In genomic region chr6:144151010-144151727, GRCh38 we compare ENCODE assay signal across 8 cellular contexts.
DNase-seq lines count a peak whose midpoint lies in the region; ATAC-seq and TF ChIP-seq lines count a peak whose summit lies in the region.

No MANE protein-coding gene starts in this region.

- H3K4me3 ChIP-seq in iPS-20b (ENCODE audit: low read length), result peak overlapping the region; percentile 80

- H3K9ac ChIP-seq in iPS-20b (ENCODE audit: low read depth, low read length), result no peak overlapping the region

- H3K27ac ChIP-seq in iPS-20b (ENCODE audit: low read length), result no peak overlapping the region

- H3K4me1 ChIP-seq in iPS-20b (ENCODE audit: insufficient read depth, low read length), result 0 out of 2 replicates have a peak, but pooled peaks cover 2% of the 10 kb centered on the region

- ATAC-seq in GM19043 (IDR thresholded peaks at IDR 0.05; ENCODE audit: low read depth, unreplicated experiment) (peak; percentile 56), HG03108 (IDR thresholded peaks at IDR 0.05; ENCODE audit: unreplicated experiment) (peak; percentile 49), SK-N-SH treated with all-trans-retinoic acid at 6 μM for 48 hours (peak; percentile 23; the same call in 2 of the 3 replicates)

- no peaks in the 10 kb centered on the region for H3K36me3 ChIP-seq in iPS-20b (ENCODE audit: insufficient read depth, low read depth, low read length)

- peaks cover 63% of the 10 kb centered on the region for H3K27me3 ChIP-seq in iPS-20b (ENCODE audit: insufficient read depth, low read length)

- peak; percentile 39 for DNase-seq in activated naive CD8-positive, alpha-beta T cell treated with anti-CD3 and anti-CD28 coated beads, Interleukin-2, amount 50 U/mL, for 16 hours (ENCODE audit: low read depth, low spot score)
- DNase-seq in stimulated activated CD4-positive, alpha-beta T cell treated with anti-CD3 and anti-CD28 coated beads, Interleukin-1b, Interleukin-23, amount 100 ng/mL, for 1 hour (ENCODE audit: low read depth in 2 of 2), result peak; percentile 6 to 24
- DNase-seq in NCI-H2029 (lab: John Stamatoyannopoulos, UW) (no peak), hepatic stellate cell (ENCODE audit: low spot score) (no peak)

- no peaks in the 10 kb centered on the region for H3K9me3 ChIP-seq in iPS-20b (ENCODE audit: insufficient read depth, low read depth, low read length)

TF ChIP-seq in SK-N-SH treated with all-trans-retinoic acid at 6 μM for 48 hours, 23 proteins besides CTCF, POLR2A, EP300 and RAD21:
- TF ChIP-seq SNAI2 (CRISPR knock-in tag; IDR thresholded peaks at IDR 0.05), result no peak
- no peak for TF ChIP-seq RARB (CRISPR knock-in tag; IDR thresholded peaks at IDR 0.05)
- no peak for TF ChIP-seq ZFP3 (CRISPR knock-in tag; IDR thresholded peaks at IDR 0.05)
- no peak for TF ChIP-seq GLIS3 (CRISPR knock-in tag; IDR thresholded peaks at IDR 0.05)
- no peak for TF ChIP-seq PPARA (CRISPR knock-in tag; IDR thresholded peaks at IDR 0.05; ENCODE audit: borderline replicate concordance)
- no peak for TF ChIP-seq ESRRG (CRISPR knock-in tag; IDR thresholded peaks at IDR 0.05)
- TF ChIP-seq TOX (CRISPR knock-in tag; IDR thresholded peaks at IDR 0.05; ENCODE audit: borderline replicate concordance), result no peak
- no peak for TF ChIP-seq ZNF565 (CRISPR knock-in tag; conservative IDR thresholded peaks at IDR 0.05; ENCODE audit: low read depth)
- TF ChIP-seq ZFP30 (CRISPR knock-in tag; IDR thresholded peaks at IDR 0.05), result no peak
- TF ChIP-seq TCF4 (CRISPR knock-in tag; IDR thresholded peaks at IDR 0.05; ENCODE audit: borderline replicate concordance), result no peak

Comparison
In these comparisons a context has a peak if more than half of its experiments do, and no peak if none do; other contexts are left out.
1. DNase-seq: peak in activated naive CD8-positive, alpha-beta T cell treated with anti-CD3 and anti-CD28 coated beads, Interleukin-2, amount 50 U/mL, for 16 hours (single experiment) and stimulated activated CD4-positive, alpha-beta T cell treated with anti-CD3 and anti-CD28 coated beads, Interleukin-1b, Interleukin-23, amount 100 ng/mL, for 1 hour (2 of 2); none in NCI-H2029 (single experiment) and hepatic stellate cell (single experiment).
2. Peak in every context shown above with its lines, with median percentiles within 50 percentile points of each other: ATAC-seq.